11 cellular contexts compared by ENCODE assay signal in genomic region chr2:216932806-216933579, GRCh38.
"Had no signal": no experiment of that assay in that cellular context is flagged by ENCODE, and none has a peak within 500 bp of the region (broad histone marks: within the 10 kb centered on the region; RNA-seq: fewer than 3 reads in every experiment).

No MANE protein-coding gene starts in this region.

- H3K27me3 ChIP-seq: gastroesophageal sphincter, heart right ventricle, thyroid gland had no signal

- H3K9me3 ChIP-seq: gastroesophageal sphincter, heart right ventricle, thyroid gland had no signal

- H3K36me3 ChIP-seq: gastroesophageal sphincter, heart right ventricle, thyroid gland had no signal

- H3K27ac ChIP-seq: gastroesophageal sphincter, thyroid gland had no signal

- H3K4me3 ChIP-seq: gastroesophageal sphincter, heart right ventricle, lung, thyroid gland had no signal

- DNase-seq: activated CD4-positive, alpha-beta T cell treated with anti-CD3 and anti-CD28 coated beads, Interleukin-2, amount 50 U/mL, for 4 hours; activated naive CD4-positive, alpha-beta T cell treated with anti-CD3 and anti-CD28 coated beads for 36 hours; activated naive CD8-positive, alpha-beta T cell treated with anti-CD3 and anti-CD28 coated beads, Interleukin-2, amount 50 U/mL, for 24 hours; aorta; heart right ventricle; left cardiac atrium; naive thymus-derived CD4-positive, alpha-beta T cell; T-helper 17 cell; thyroid gland had no signal
